In the genomic region with DNA sequence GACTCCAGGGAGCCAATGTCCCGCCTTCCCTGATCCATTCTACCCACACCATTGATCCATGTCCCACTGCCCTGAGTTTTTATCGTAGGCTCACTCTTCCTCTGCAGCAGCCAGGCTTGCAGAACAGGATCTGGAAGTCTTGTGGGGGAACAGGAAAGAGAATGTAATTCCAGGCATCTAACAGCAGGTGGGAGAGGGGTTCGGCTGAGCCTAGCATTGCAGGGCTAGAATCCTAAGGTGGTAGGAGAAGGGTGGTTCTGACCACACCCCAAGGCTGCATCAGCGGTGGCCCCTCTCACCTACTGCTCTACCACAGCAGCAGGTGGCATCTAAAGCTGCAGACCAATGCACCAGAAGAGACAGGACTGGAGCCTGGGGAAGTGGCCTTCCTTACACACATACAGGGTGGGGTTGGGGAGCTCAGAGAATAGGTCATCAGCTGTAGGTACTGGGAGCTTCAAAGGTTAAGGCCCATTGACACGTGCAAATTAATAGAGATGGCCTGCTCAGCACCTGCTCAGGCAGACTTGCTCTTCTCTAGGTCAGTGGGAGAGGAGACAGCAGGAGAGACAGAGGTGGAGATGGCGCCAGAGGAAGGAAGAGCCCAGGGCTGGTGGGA, we compare ENCODE assay signal across 21 cellular contexts. TPM values are rescaled to one million over a fixed set of nuclear protein-coding genes. Genes with fewer than 3 reads are reported as not detected.
A peak's percentile ranks its signal among the peaks of the same experiment; 100 is the strongest.
DNase-seq lines count a peak whose midpoint lies in the region; ATAC-seq, FAIRE-seq and TF ChIP-seq lines count a peak whose summit lies in the region.
"Had no signal": no experiment of that assay in that cellular context is flagged by ENCODE, and none has a peak within 500 bp of the region (broad histone marks: within the 10 kb centered on the region; RNA-seq: fewer than 3 reads in every experiment).

No MANE protein-coding gene starts in this region.

- H3K27ac Mint-ChIP-seq in glutamatergic neuron (ENCODE audit: unreplicated experiment) = no peak overlapping the region
- no peak overlapping the region for H3K27ac Mint-ChIP-seq in CD8-positive, alpha-beta T cell
- H3K27ac Mint-ChIP-seq: activated naive CD8-positive, alpha-beta T cell treated with anti-CD3 and anti-CD28 coated beads, Interleukin-2, amount 10 ng/mL, durations not matched to agents 7 days and 5 days had no signal

- no peak overlapping the region for H3K4me2 ChIP-seq in HepG2 (ENCODE audit: low read depth, low read length)

- H3K9ac ChIP-seq in HepG2 (ENCODE audit: insufficient read depth, low read depth, low read length) = no peak overlapping the region

- intact Hi-C loops in HepG2 (cut with micrococcal nuclease; ENCODE audit: unreplicated experiment) = no loop called here
- intact Hi-C loops in right lobe of liver (cut with DNase I) = no loop called here
- intact Hi-C loops in CD8-positive, alpha-beta T cell (cut with DNase I, micrococcal nuclease) = loop anchor here (5.0 kb wide), 2 partner anchors 71 to 86 kb away; a partner anchor contains a TSS

- ATAC-seq in HepG2 (no peak), right lobe of liver (no peak), HG03196 (IDR thresholded peaks at IDR 0.05; ENCODE audit: unreplicated experiment) (no peak)
- ATAC-seq in CD8-positive, alpha-beta T cell = no peak
- ATAC-seq: mucosa of descending colon had no signal

- in situ Hi-C loops in HepG2 (cut with HindIII; ENCODE audit: extremely low pct_ligation_motif_present, low pct_unique_long_range_greater_than_20kb) (no loop called here), astrocyte of the cerebellum (cut with HindIII; ENCODE audit: low sequenced_read_pairs) (no loop called here)

- DNase-seq in HepG2 (ENCODE audit: low spot score) (no peak), right lobe of liver (no peak), astrocyte of the cerebellum (ENCODE audit: low read depth) (no peak), glutamatergic neuron (no peak), NCI-H345 treated with DMSO at 0.1 percent for 48 hours (lab: John Stamatoyannopoulos, UW; ENCODE audit: unreplicated experiment) (no peak), C1 segment of cervical spinal cord (lab: John Stamatoyannopoulos, UW) (no peak)
- DNase-seq in CD8-positive, alpha-beta T cell = no peak
- DNase-seq: activated naive CD8-positive, alpha-beta T cell treated with anti-CD3 and anti-CD28 coated beads, Interleukin-2, amount 10 ng/mL, durations not matched to agents 7 days and 5 days; foreskin melanocyte; mucosa of descending colon; NCI-H1048; NCI-H510A; Right ventricle myocardium superior; stomach had no signal

- TF ChIP-seq EP300 in HepG2 (IDR thresholded peaks at IDR 0.05; ENCODE audit: low read depth in 2 of 2, low read length in 2 of 2) (no peak), HepG2 (CRISPR knock-in tag; IDR thresholded peaks at IDR 0.05; ENCODE audit: borderline replicate concordance) (no peak)

- FAIRE-seq in HepG2 (lab: Jason Lieb, UNC) = no peak
- FAIRE-seq: GM19239, TTC549 had no signal

- H3K4me3 Mint-ChIP-seq in glutamatergic neuron (ENCODE audit: unreplicated experiment) = no peak overlapping the region
- H3K4me3 Mint-ChIP-seq in CD8-positive, alpha-beta T cell = no peak overlapping the region
- H3K4me3 Mint-ChIP-seq: activated naive CD8-positive, alpha-beta T cell treated with anti-CD3 and anti-CD28 coated beads, Interleukin-2, amount 10 ng/mL, durations not matched to agents 7 days and 5 days had no signal

- 13% methylated on average over 6 of the region's 6 CpGs for WGBS in HepG2 (ENCODE audit: low lambda C conversion rate)
- 38% methylated on average over 2 of the region's 6 CpGs for WGBS in right lobe of liver (ENCODE audit: insufficient coverage, low coverage, low lambda C conversion rate, missing lambda C conversion rate)

- H3K4me1 ChIP-seq in HepG2 (ENCODE audit: insufficient read depth, low read length) = peaks cover 21% of the 10 kb centered on the region
- H3K4me1 ChIP-seq in right lobe of liver = peaks cover 0 to 14% (median 0%) of the 10 kb centered on the region in 4 donors
- peaks cover 7% of the 10 kb centered on the region for H3K4me1 ChIP-seq in CD8-positive, alpha-beta T cell (ENCODE audit: insufficient read depth, low read length)

- no peak overlapping the region for H3K27ac ChIP-seq in HepG2 (ENCODE audit: extremely low read length, insufficient read depth, low read length)
- H3K27ac ChIP-seq in right lobe of liver = no peak overlapping the region
- no peak overlapping the region for H3K27ac ChIP-seq in CD8-positive, alpha-beta T cell (ENCODE audit: low read depth, low read length)
- H3K27ac ChIP-seq: coronary artery, stomach had no signal

- H3K27me3 ChIP-seq in HepG2 (ENCODE audit: control insufficient read depth in 1 of 2, insufficient read depth in 2 of 2, low read length in 2 of 2) (peaks cover 8 to 55% of the 10 kb centered on the region in 2 experiments), right lobe of liver (no peaks in the 10 kb centered on the region)
- no peaks in the 10 kb centered on the region for H3K27me3 ChIP-seq in CD8-positive, alpha-beta T cell (ENCODE audit: insufficient read depth, low read length)

- H3K4me1 Mint-ChIP-seq in glutamatergic neuron (ENCODE audit: low read depth, unreplicated experiment) = peaks cover 2% of the 10 kb centered on the region
- H3K4me1 Mint-ChIP-seq in CD8-positive, alpha-beta T cell (ENCODE audit: low read depth) = peaks cover 3% of the 10 kb centered on the region

- H3K9me3 Mint-ChIP-seq in glutamatergic neuron (ENCODE audit: unreplicated experiment) = peaks cover 2% of the 10 kb centered on the region
- H3K9me3 Mint-ChIP-seq in CD8-positive, alpha-beta T cell = no peaks in the 10 kb centered on the region
- H3K9me3 Mint-ChIP-seq: activated naive CD8-positive, alpha-beta T cell treated with anti-CD3 and anti-CD28 coated beads, Interleukin-2, amount 10 ng/mL, durations not matched to agents 7 days and 5 days had no signal

- POLR2A ChIA-PET in HepG2 (lab: Yijun Ruan, JAX) = no interaction called here
- POLR2A ChIA-PET in CD8-positive, alpha-beta T cell (lab: Charles Lee) = no interaction called here

- H3K36me3 Mint-ChIP-seq in glutamatergic neuron (ENCODE audit: unreplicated experiment) = no peaks in the 10 kb centered on the region
- H3K36me3 Mint-ChIP-seq in CD8-positive, alpha-beta T cell = no peaks in the 10 kb centered on the region
- H3K36me3 Mint-ChIP-seq: activated naive CD8-positive, alpha-beta T cell treated with anti-CD3 and anti-CD28 coated beads, Interleukin-2, amount 10 ng/mL, durations not matched to agents 7 days and 5 days had no signal

- H3K36me3 ChIP-seq in HepG2 (replicated peaks in 1 of 2; ENCODE audit: control insufficient read depth in 1 of 2, insufficient read depth in 2 of 2, low read length in 2 of 2) (no peaks in the 10 kb centered on the region), right lobe of liver (no peaks in the 10 kb centered on the region)
- no peaks in the 10 kb centered on the region for H3K36me3 ChIP-seq in CD8-positive, alpha-beta T cell (ENCODE audit: insufficient read depth, low read length)
- H3K36me3 ChIP-seq: stomach had no signal

- no peaks in the 10 kb centered on the region for H3K9me3 ChIP-seq in HepG2 (ENCODE audit: low read length)
- no peaks in the 10 kb centered on the region for H3K9me3 ChIP-seq in right lobe of liver
- H3K9me3 ChIP-seq in CD8-positive, alpha-beta T cell (ENCODE audit: low read length) = no peaks in the 10 kb centered on the region
- H3K9me3 ChIP-seq: mucosa of descending colon, stomach had no signal

- no TSS peak for BruUV-seq in HepG2 (replicated peaks; lab: Mats Ljungman, UMichigan)

- TF ChIP-seq POLR2A in HepG2 (IDR thresholded peaks at IDR 0.05; ENCODE audit: insufficient read depth in 1 of 2, low read depth in 2 of 2, low read length in 2 of 2) (no peak), right lobe of liver (IDR thresholded peaks at IDR 0.05) (no peak)

- CTCF ChIA-PET in HepG2 (lab: Yijun Ruan, JAX; ENCODE audit: low intra/inter-chr PET ratio, low total read pairs) = no interaction called here
- CTCF ChIA-PET in CD8-positive, alpha-beta T cell (lab: Charles Lee) = interaction anchor here (1.5 to 6.1 kb wide), 3 partner anchors 85 to 197 kb away, joined by 4 to 57 read pairs (median 5); no protein-coding TSS in a partner anchor

- no peaks in the 10 kb centered on the region for H3K79me2 ChIP-seq in HepG2 (ENCODE audit: insufficient read depth, low read length)

- H3K27me3 Mint-ChIP-seq in glutamatergic neuron (ENCODE audit: unreplicated experiment) = peaks cover 23% of the 10 kb centered on the region
- peaks cover 31% of the 10 kb centered on the region for H3K27me3 Mint-ChIP-seq in CD8-positive, alpha-beta T cell (ENCODE audit: low read depth)

- TF ChIP-seq RAD21 in HepG2 (CRISPR knock-in tag; IDR thresholded peaks at IDR 0.05) = no peak

- peaks cover 4% of the 10 kb centered on the region for H4K20me1 ChIP-seq in HepG2 (ENCODE audit: insufficient read depth, low read length)

- H2AFZ ChIP-seq in HepG2 (ENCODE audit: low read length) = no peak overlapping the region

- H3K4me3 ChIP-seq in HepG2 (replicated peaks in 1 of 3; ENCODE audit: insufficient read depth in 1 of 3, low read depth in 2 of 3, low read length in 3 of 3) (no peak overlapping the region), right lobe of liver (no peak overlapping the region), astrocyte of the cerebellum (ENCODE audit: low read depth, low read length) (no peak overlapping the region)
- no peak overlapping the region for H3K4me3 ChIP-seq in CD8-positive, alpha-beta T cell (ENCODE audit: low read depth, low read length)
- H3K4me3 ChIP-seq: coronary artery, mucosa of descending colon, stomach had no signal

- peak; percentile 16 for TF ChIP-seq CTCF in HepG2 (CRISPR knock-in tag; IDR thresholded peaks at IDR 0.05)
- no peak for TF ChIP-seq CTCF in right lobe of liver (IDR thresholded peaks at IDR 0.05)
- peak; percentile 13 for TF ChIP-seq CTCF in astrocyte of the cerebellum (IDR thresholded peaks at IDR 0.05; ENCODE audit: low read depth, low read length, missing control alignments)
- peak; percentile 25 for TF ChIP-seq CTCF in glutamatergic neuron (IDR thresholded peaks at IDR 0.05; ENCODE audit: partially characterized antibody, unreplicated experiment)
- no peak for TF ChIP-seq CTCF in CD8-positive, alpha-beta T cell (IDR thresholded peaks at IDR 0.05)

RNA-seq across cellular contexts. Expression of a gene that starts 20.5 kb away (rescaled TPM):
- not detected in 2 replicates for total RNA-seq in HepG2 (2016; rRNA removed; fragmentation: Illumina TruSeq; extraction: Trizol)
- total RNA-seq in HepG2 (2016; cell fraction: cytosol; rRNA removed; fragmentation: Illumina TruSeq; extraction: Trizol; ENCODE audit: low read depth) = not detected in 2 replicates
- total RNA-seq in HepG2 (2016; cell fraction: insoluble cytoplasmic fraction; rRNA removed; fragmentation: Illumina TruSeq; extraction: Trizol) = not detected in 2 replicates
- total RNA-seq in HepG2 (2016; cell fraction: membrane; rRNA removed; fragmentation: Illumina TruSeq; extraction: Trizol) = not detected in 2 replicates
- total RNA-seq in HepG2 (2016; cell fraction: nucleus; rRNA removed; fragmentation: Illumina TruSeq; extraction: Trizol) = not detected in 2 replicates
- polyA plus RNA-seq in HepG2 (2011; rRNA removed) = not detected in 2 replicates
- polyA plus RNA-seq in HepG2 (2011; cell fraction: cytosol; rRNA removed) = not detected in 2 replicates
- not detected in 2 replicates for polyA plus RNA-seq in HepG2 (2011; cell fraction: nucleus; rRNA removed)
- not detected in 2 replicates for polyA plus RNA-seq in HepG2 (2012)
- polyA plus RNA-seq in HepG2 (2016; cell fraction: cytosol; fragmentation: Illumina TruSeq; extraction: Trizol; ENCODE audit: low read depth) = not detected in 2 replicates
- polyA plus RNA-seq in HepG2 (2016; cell fraction: insoluble cytoplasmic fraction; fragmentation: Illumina TruSeq; extraction: Trizol; ENCODE audit: low read depth) = not detected in 2 replicates
- polyA plus RNA-seq in HepG2 (2016; cell fraction: membrane; fragmentation: Illumina TruSeq; extraction: Trizol; ENCODE audit: low read depth) = not detected in 2 replicates
- polyA plus RNA-seq in HepG2 (2016; cell fraction: nucleus; fragmentation: Illumina TruSeq; extraction: Trizol; ENCODE audit: insufficient read depth, low read depth) = not detected in 2 replicates
- polyA minus RNA-seq in HepG2 (2011; rRNA and poly(A)+ RNA removed; ENCODE audit: low replicate concordance) = not detected in 2 replicates
- not detected in 2 replicates for polyA minus RNA-seq in HepG2 (2011; cell fraction: cytosol; rRNA and poly(A)+ RNA removed)
- polyA minus RNA-seq in HepG2 (2011; cell fraction: nucleus; rRNA and poly(A)+ RNA removed) = not detected in 2 replicates
- not detected for total RNA-seq in right lobe of liver
- not detected for total RNA-seq in glutamatergic neuron (ENCODE audit: unreplicated experiment)
- total RNA-seq in CD8-positive, alpha-beta T cell = not detected
- total RNA-seq: activated naive CD8-positive, alpha-beta T cell treated with anti-CD3 and anti-CD28 coated beads, Interleukin-2, amount 10 ng/mL, durations not matched to agents 7 days and 5 days; HT1080; mucosa of descending colon; renal cortical epithelial cell; Right ventricle myocardium superior; stomach had no signal
- polyA plus RNA-seq: BJ, stomach had no signal

RNA-seq across cellular contexts. Expression of a gene that starts 41.3 kb away (rescaled TPM):
- not detected in 2 replicates for total RNA-seq in HepG2 (2016; rRNA removed; fragmentation: Illumina TruSeq; extraction: Trizol)
- not detected in 2 replicates for total RNA-seq in HepG2 (2016; cell fraction: cytosol; rRNA removed; fragmentation: Illumina TruSeq; extraction: Trizol; ENCODE audit: low read depth)
- not detected in 2 replicates for total RNA-seq in HepG2 (2016; cell fraction: insoluble cytoplasmic fraction; rRNA removed; fragmentation: Illumina TruSeq; extraction: Trizol)
- not detected in 2 replicates for total RNA-seq in HepG2 (2016; cell fraction: membrane; rRNA removed; fragmentation: Illumina TruSeq; extraction: Trizol)
- total RNA-seq in HepG2 (2016; cell fraction: nucleus; rRNA removed; fragmentation: Illumina TruSeq; extraction: Trizol) = not detected in 2 replicates
- polyA plus RNA-seq in HepG2 (2011; rRNA removed) = not detected in 2 replicates
- not detected in 2 replicates for polyA plus RNA-seq in HepG2 (2011; cell fraction: cytosol; rRNA removed)
- not detected in 2 replicates for polyA plus RNA-seq in HepG2 (2011; cell fraction: nucleus; rRNA removed)
- polyA plus RNA-seq in HepG2 (2012) = not detected in 2 replicates
- polyA plus RNA-seq in HepG2 (2016; cell fraction: cytosol; fragmentation: Illumina TruSeq; extraction: Trizol; ENCODE audit: low read depth) = not detected in 2 replicates
- not detected in 2 replicates for polyA plus RNA-seq in HepG2 (2016; cell fraction: insoluble cytoplasmic fraction; fragmentation: Illumina TruSeq; extraction: Trizol; ENCODE audit: low read depth)
- polyA plus RNA-seq in HepG2 (2016; cell fraction: membrane; fragmentation: Illumina TruSeq; extraction: Trizol; ENCODE audit: low read depth) = not detected in 2 replicates
- polyA plus RNA-seq in HepG2 (2016; cell fraction: nucleus; fragmentation: Illumina TruSeq; extraction: Trizol; ENCODE audit: insufficient read depth, low read depth) = not detected in 2 replicates
- 1.9 TPM in 1 of 2 replicates, not detected in the other for polyA minus RNA-seq in HepG2 (2011; rRNA and poly(A)+ RNA removed; ENCODE audit: low replicate concordance)
- polyA minus RNA-seq in HepG2 (2011; cell fraction: cytosol; rRNA and poly(A)+ RNA removed) = not detected in 2 replicates
- polyA minus RNA-seq in HepG2 (2011; cell fraction: nucleus; rRNA and poly(A)+ RNA removed) = not detected in 2 replicates
- total RNA-seq in right lobe of liver = not detected
- not detected for total RNA-seq in glutamatergic neuron (ENCODE audit: unreplicated experiment)
- total RNA-seq in CD8-positive, alpha-beta T cell = not detected
- total RNA-seq: HT1080, mucosa of descending colon, renal cortical epithelial cell, Right ventricle myocardium superior, stomach had no signal
- polyA plus RNA-seq: BJ, stomach had no signal

Comparison
In these comparisons a context has a peak if more than half of its experiments do, and no peak if none do; other contexts are left out.
1. CTCF ChIP-seq: peak in HepG2 (single experiment), astrocyte of the cerebellum (single experiment) and glutamatergic neuron (single experiment); none in right lobe of liver (0 of 4) and CD8-positive, alpha-beta T cell (single experiment).
2. intact Hi-C loops: an anchor here in CD8-positive, alpha-beta T cell (5.0 kb wide); none called in HepG2 and right lobe of liver.